Comparison of ENCODE assay signal across 24 cellular contexts in the genomic region with DNA sequence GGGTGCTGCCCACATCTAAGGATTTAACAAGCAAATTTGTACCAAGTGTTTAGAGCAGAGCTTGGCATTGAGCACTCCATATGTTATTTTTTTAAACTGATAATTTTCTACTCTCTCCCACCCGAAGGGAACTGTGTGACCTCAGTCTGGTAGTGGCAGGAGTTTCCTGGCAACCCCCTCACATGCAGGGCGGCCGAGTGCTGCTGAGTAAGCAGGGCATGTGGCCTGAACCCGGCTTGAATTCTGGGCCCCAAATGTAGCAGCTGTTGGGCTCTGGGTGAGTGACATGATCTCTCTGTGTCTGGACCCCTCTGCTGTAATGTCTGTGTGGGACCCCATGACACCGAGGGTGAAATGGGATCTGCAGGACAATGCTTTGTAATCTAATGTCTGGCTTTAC. TPM values are rescaled to one million over a fixed set of nuclear protein-coding genes. Genes with fewer than 3 reads are reported as not detected.
A peak's percentile ranks its signal among the peaks of the same experiment; 100 is the strongest.
DNase-seq lines count a peak whose midpoint lies in the region; ATAC-seq, FAIRE-seq and TF ChIP-seq lines count a peak whose summit lies in the region.
"Had no signal": no experiment of that assay in that cellular context is flagged by ENCODE, and none has a peak within 500 bp of the region (broad histone marks: within the 10 kb centered on the region; RNA-seq: fewer than 3 reads in every experiment).

No MANE protein-coding gene starts in this region.

- 48 to 54% methylated on average over 5 of the region's 5 CpGs for WGBS in testis, 2 donors

- H3K9me3 ChIP-seq in MM.1S (replicated peaks; ENCODE audit: insufficient read depth, low read length) (no peaks in the 10 kb centered on the region), astrocyte (ENCODE audit: insufficient read depth, low read depth, low read length) (no peaks in the 10 kb centered on the region), testis (no peaks in the 10 kb centered on the region), Caco-2 (no peaks in the 10 kb centered on the region)
- H3K9me3 ChIP-seq: A549; BLaER1 treated with 17β-estradiol and CSF1 and Interleukin-3, amounts not matched to agents 10 nM and 100 nM; MG63 had no signal

- DNase-seq in MM.1S = peak; percentile 51
- no peak for DNase-seq in astrocyte (ENCODE audit: low read depth)
- DNase-seq in testis = peak; percentile 77
- no peak for DNase-seq in left ventricle myocardium superior
- DNase-seq in Caco-2 = no peak
- DNase-seq: AML-193; CD4-positive, alpha-beta memory T cell; COR-L47; DMS79 treated with DMSO at 0.1 percent for 48 hours; IMR-90; KG1; MG63; NCI-H2029; NCI-H524 treated with DMSO at 0.1 percent for 48 hours; PC-9; Right ventricle myocardium superior had no signal

- H3K4me1 Mint-ChIP-seq in astrocyte (ENCODE audit: low read depth, unreplicated experiment) (peaks cover 17% of the 10 kb centered on the region), nephron (peaks cover 36% of the 10 kb centered on the region), Caco-2 (ENCODE audit: low read depth, unreplicated experiment) (no peaks in the 10 kb centered on the region)
- H3K4me1 Mint-ChIP-seq: CD4-positive, alpha-beta memory T cell had no signal

- FAIRE-seq in astrocyte (lab: Jason Lieb, UNC) = no peak
- FAIRE-seq: A549, GM12892, GM19239, H54 had no signal

- no TSS peak for BruUV-seq in Caco-2 (replicated peaks; lab: Mats Ljungman, UMichigan)

- H2AFZ ChIP-seq in MM.1S (ENCODE audit: low read length) = no peak overlapping the region
- H2AFZ ChIP-seq in astrocyte (ENCODE audit: low read depth, low read length) = no peak overlapping the region
- H2AFZ ChIP-seq: PC-9 had no signal

- POLR2A ChIA-PET in Caco-2 (lab: Charles Lee) = no interaction called here

- H3K27ac Mint-ChIP-seq in astrocyte (ENCODE audit: unreplicated experiment) = peak overlapping the region; percentile 35
- H3K27ac Mint-ChIP-seq in nephron = peak overlapping the region; percentile 9 to 79 (median 64)
- H3K27ac Mint-ChIP-seq in Caco-2 (ENCODE audit: unreplicated experiment) = no peak overlapping the region
- H3K27ac Mint-ChIP-seq: CD4-positive, alpha-beta memory T cell had no signal

- no peaks in the 10 kb centered on the region for H3K27me3 ChIP-seq in MM.1S (replicated peaks; ENCODE audit: insufficient read depth, low read length)
- H3K27me3 ChIP-seq in astrocyte (ENCODE audit: insufficient read depth, low read length) = no peaks in the 10 kb centered on the region
- H3K27me3 ChIP-seq in testis = no peaks in the 10 kb centered on the region
- no peaks in the 10 kb centered on the region for H3K27me3 ChIP-seq in Caco-2 (replicated peaks; ENCODE audit: control insufficient read depth, insufficient read depth, low read length)
- H3K27me3 ChIP-seq: BLaER1 treated with 17β-estradiol and CSF1 and Interleukin-3, amounts not matched to agents 10 nM and 100 nM; MG63 had no signal

- H3K27me3 Mint-ChIP-seq in astrocyte (ENCODE audit: low read depth, unreplicated experiment) (peaks cover 17% of the 10 kb centered on the region), nephron (ENCODE audit: low read depth) (peaks cover 20% of the 10 kb centered on the region), Caco-2 (ENCODE audit: insufficient read depth, unreplicated experiment) (peaks cover 25% of the 10 kb centered on the region)
- H3K27me3 Mint-ChIP-seq: CD4-positive, alpha-beta memory T cell had no signal

- TF ChIP-seq CTCF in MM.1S (IDR thresholded peaks at IDR 0.05; ENCODE audit: low read length) = no peak
- TF ChIP-seq CTCF in astrocyte (IDR thresholded peaks at IDR 0.05; ENCODE audit: insufficient read depth, low read depth, low read length) = no peak
- TF ChIP-seq CTCF in nephron (IDR thresholded peaks at IDR 0.05; ENCODE audit: unreplicated experiment in 3 of 3) = no peak
- TF ChIP-seq CTCF in testis (IDR thresholded peaks at IDR 0.05) = no peak
- TF ChIP-seq CTCF in Caco-2 (IDR thresholded peaks at IDR 0.05; ENCODE audit: insufficient read depth in 1 of 2, low read depth in 1 of 2, low read length in 1 of 2, severe bottlenecking in 1 of 2, unreplicated experiment in 1 of 2) = no peak

- peaks cover 5% of the 10 kb centered on the region; the same call in 1 of the 2 replicates for H3F3A ChIP-seq in MM.1S (ENCODE audit: insufficient read depth, low read length)

- no peaks in the 10 kb centered on the region for H3K9me3 Mint-ChIP-seq in astrocyte (ENCODE audit: unreplicated experiment)
- no peaks in the 10 kb centered on the region for H3K9me3 Mint-ChIP-seq in nephron
- no peaks in the 10 kb centered on the region for H3K9me3 Mint-ChIP-seq in Caco-2 (ENCODE audit: unreplicated experiment)
- H3K9me3 Mint-ChIP-seq: CD4-positive, alpha-beta memory T cell had no signal

- intact Hi-C loops in testis (cut with DNase I; ENCODE audit: low total_unique reads) (no loop called here), left ventricle myocardium superior (cut with micrococcal nuclease) (no loop called here), Caco-2 (cut with micrococcal nuclease; ENCODE audit: unreplicated experiment) (no loop called here)

- H3K4me3 Mint-ChIP-seq in astrocyte (ENCODE audit: unreplicated experiment) (no peak overlapping the region), nephron (no peak overlapping the region), Caco-2 (ENCODE audit: unreplicated experiment) (no peak overlapping the region)
- H3K4me3 Mint-ChIP-seq: CD4-positive, alpha-beta memory T cell had no signal

- H3K36me3 Mint-ChIP-seq in astrocyte (ENCODE audit: low read depth, unreplicated experiment) (no peaks in the 10 kb centered on the region), nephron (ENCODE audit: low read depth) (no peaks in the 10 kb centered on the region), Caco-2 (ENCODE audit: insufficient read depth, unreplicated experiment) (no peaks in the 10 kb centered on the region)

- H3K36me3 ChIP-seq in MM.1S (replicated peaks; ENCODE audit: insufficient read depth, low read length) = no peaks in the 10 kb centered on the region
- no peaks in the 10 kb centered on the region for H3K36me3 ChIP-seq in astrocyte (ENCODE audit: insufficient read depth, low read length)
- H3K36me3 ChIP-seq in testis (ENCODE audit: low read depth, missing control alignments) = no peaks in the 10 kb centered on the region
- H3K36me3 ChIP-seq in Caco-2 (ENCODE audit: control insufficient read depth, insufficient read depth, low read length) = no peaks in the 10 kb centered on the region
- H3K36me3 ChIP-seq: BLaER1 treated with 17β-estradiol and CSF1 and Interleukin-3, amounts not matched to agents 10 nM and 100 nM; MG63 had no signal

- H3K4me2 ChIP-seq in MM.1S (ENCODE audit: low read depth, low read length) (no peak overlapping the region), astrocyte (ENCODE audit: low read length) (no peak overlapping the region)
- H3K4me2 ChIP-seq: BLaER1 treated with 17β-estradiol and CSF1 and Interleukin-3, amounts not matched to agents 10 nM and 100 nM; PC-9 had no signal

- H3K79me2 ChIP-seq in MM.1S (ENCODE audit: low read length) (no peaks in the 10 kb centered on the region), astrocyte (ENCODE audit: insufficient read depth, low read length) (no peaks in the 10 kb centered on the region)

- CTCF ChIA-PET in Caco-2 (lab: Charles Lee) = no interaction called here

- H3K4me3 ChIP-seq in MM.1S (ENCODE audit: low read length) (no peak overlapping the region), astrocyte (ENCODE audit: insufficient read depth, low read depth, low read length) (no peak overlapping the region), testis (no peak overlapping the region), Caco-2 (ENCODE audit: low read depth, low read length) (no peak overlapping the region)
- H3K4me3 ChIP-seq: A549; BLaER1 treated with 17β-estradiol and CSF1 and Interleukin-3, amounts not matched to agents 10 nM and 100 nM; MG63; PC-9 had no signal

- ATAC-seq in left ventricle myocardium superior = no peak
- no peak for ATAC-seq in esophagus mucosa

- no peak for TF ChIP-seq POLR2A in testis (IDR thresholded peaks at IDR 0.05)

- H3K4me1 ChIP-seq in MM.1S (ENCODE audit: low read length) = peaks cover 26% of the 10 kb centered on the region
- no peaks in the 10 kb centered on the region for H3K4me1 ChIP-seq in astrocyte (ENCODE audit: insufficient read depth, low read length)
- H3K4me1 ChIP-seq in testis = peaks cover 16% of the 10 kb centered on the region
- no peaks in the 10 kb centered on the region for H3K4me1 ChIP-seq in Caco-2

- H3K9me2 ChIP-seq in MM.1S (replicated peaks; ENCODE audit: insufficient read depth, low read length) = no peaks in the 10 kb centered on the region

- H4K20me1 ChIP-seq in MM.1S (ENCODE audit: insufficient read depth, low read length) = no peaks in the 10 kb centered on the region
- H4K20me1 ChIP-seq in astrocyte (ENCODE audit: insufficient read depth, low read length) = no peaks in the 10 kb centered on the region
- H4K20me1 ChIP-seq: BLaER1 treated with 17β-estradiol and CSF1 and Interleukin-3, amounts not matched to agents 10 nM and 100 nM had no signal

- H3K27ac ChIP-seq in MM.1S (ENCODE audit: low read length) (peak overlapping the region; percentile 49; the same call in 1 of the 2 replicates), astrocyte (ENCODE audit: low read depth, low read length) (no peak overlapping the region), testis (no peak overlapping the region)
- H3K27ac ChIP-seq: BLaER1 treated with 17β-estradiol and CSF1 and Interleukin-3, amounts not matched to agents 10 nM and 100 nM; PC-9 had no signal

- H3K9ac ChIP-seq in MM.1S (ENCODE audit: low read length) (no peak overlapping the region), astrocyte (ENCODE audit: low read length) (no peak overlapping the region)
- H3K9ac ChIP-seq: BLaER1 treated with 17β-estradiol and CSF1 and Interleukin-3, amounts not matched to agents 10 nM and 100 nM had no signal

RNA-seq across cellular contexts. Expression of gene C4orf50, which starts 13.6 kb away (rescaled TPM):
- total RNA-seq in astrocyte (0.16 and 0.17 TPM in 2 replicates), testis (1 to 10 TPM; 1.8 to 2.7 TPM), left ventricle myocardium superior (0.02 TPM), Caco-2 (2022) (not detected in 2 replicates), esophagus mucosa (0.04 TPM)
- 1.1 TPM for polyA plus RNA-seq in testis (ENCODE audit: insufficient read depth, low read depth, low replicate concordance)
- total RNA-seq: IMR-90, PC-9, Right ventricle myocardium superior, RPMI7951 had no signal
- polyA plus RNA-seq: A549, IMR-90 had no signal

Comparison
In these comparisons a context has a peak if more than half of its experiments do, and no peak if none do; other contexts are left out.
1. DNase-seq: peak in MM.1S (single experiment) and testis (single experiment); none in astrocyte (single experiment), left ventricle myocardium superior (single experiment) and Caco-2 (0 of 2).